1 cellular context compared by ENCODE assay signal in the genomic region with DNA sequence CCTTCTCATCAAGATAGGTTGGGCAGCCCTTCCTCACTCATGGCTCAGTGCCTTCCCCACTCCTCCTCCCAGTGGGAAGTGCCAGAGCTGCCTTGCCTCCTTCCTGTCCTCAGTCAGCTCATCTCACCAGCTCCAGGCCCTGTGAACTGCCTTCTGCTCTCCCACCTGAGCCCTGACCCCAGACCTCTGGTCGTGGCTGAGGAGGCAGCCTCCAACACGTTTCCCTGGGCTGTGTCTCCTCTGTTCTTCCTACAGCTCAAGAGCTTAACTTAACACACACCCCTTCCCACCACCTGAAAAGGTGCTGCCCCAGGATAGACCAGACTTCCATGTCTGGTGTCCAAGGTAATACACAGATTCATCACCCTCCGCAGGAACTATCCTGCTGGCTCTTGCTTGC.
TF ChIP-seq lines count a peak whose summit lies in the region.

No MANE protein-coding gene starts in this region.

TF ChIP-seq in K562, 482 proteins besides CTCF, POLR2A, EP300 and RAD21:
- TF ChIP-seq MEF2D (tag; conservative IDR thresholded peaks at IDR 0.05; ENCODE audit: low read depth) (no peak), TAF7 (tag; IDR thresholded peaks at IDR 0.05) (no peak), CBFA2T3 (IDR thresholded peaks at IDR 0.05) (0 out of 2 replicates have a peak, but pooled peaks have one; percentile 4)
